In genomic region chr1:154855186-154855585, GRCh38 we compare ENCODE assay signal across 20 cellular contexts. TPM values are rescaled to one million over a fixed set of nuclear protein-coding genes. Genes with fewer than 3 reads are reported as not detected.
DNase-seq lines count a peak whose midpoint lies in the region; ATAC-seq and TF ChIP-seq lines count a peak whose summit lies in the region.
"Had no signal": no experiment of that assay in that cellular context is flagged by ENCODE, and none has a peak within 500 bp of the region (broad histone marks: within the 10 kb centered on the region; RNA-seq: fewer than 3 reads in every experiment).

No MANE protein-coding gene starts in this region.

- no peak overlapping the region for H2BK120ac ChIP-seq in IMR-90 (ENCODE audit: low read depth, low read length)

- no peak overlapping the region for H2BK20ac ChIP-seq in IMR-90 (ENCODE audit: low read depth, low read length)

- H3K9me3 ChIP-seq in IMR-90 (ENCODE audit: control insufficient read depth, insufficient read depth, low read length) (no peaks in the 10 kb centered on the region), OCI-LY7 (ENCODE audit: low read length) (no peaks in the 10 kb centered on the region)
- H3K9me3 ChIP-seq: SJCRH30 had no signal

- no peak overlapping the region for H2BK5ac ChIP-seq in IMR-90 (ENCODE audit: low read depth, low read length, poor library complexity, severe bottlenecking)

- peaks cover 20% of the 10 kb centered on the region for H3K4me1 Mint-ChIP-seq in activated T-helper 17 cell treated with anti-CD3 and anti-CD28 coated beads, Interleukin-2, amount 50 U/mL, for 72 hours
- H3K4me1 Mint-ChIP-seq in T-helper 2 cell treated with Interferon-gamma antibody and Interleukin-4, amounts not matched to agents 5 μg/mL and 100 μg/mL, for 36 hours (ENCODE audit: low read depth): peaks cover 3% of the 10 kb centered on the region
- H3K4me1 Mint-ChIP-seq: CD4-positive, alpha-beta memory T cell had no signal

- H3K4ac ChIP-seq in IMR-90 (ENCODE audit: low read depth, low read length): no peak overlapping the region

- no peak overlapping the region for H3K4me3 ChIP-seq in IMR-90 (ENCODE audit: insufficient read depth, low read depth, low read length)
- H3K4me3 ChIP-seq in OCI-LY7 (ENCODE audit: low read depth, low read length, poor library complexity, severe bottlenecking): no peak overlapping the region
- no peak overlapping the region for H3K4me3 ChIP-seq in epithelial cell of esophagus (ENCODE audit: low read length)
- H3K4me3 ChIP-seq: K562, SJCRH30 had no signal

- H3K79me1 ChIP-seq in IMR-90 (ENCODE audit: low read depth in 1 of 2, low read length in 2 of 2): no peaks in the 10 kb centered on the region

- no peak overlapping the region for H3K18ac ChIP-seq in IMR-90 (ENCODE audit: low read depth, low read length)

- H3K27ac ChIP-seq in IMR-90 (ENCODE audit: insufficient read depth, low read length) (no peak overlapping the region), OCI-LY7 (ENCODE audit: low read depth, low read length, poor library complexity, severe bottlenecking) (no peak overlapping the region)

- H3K9me2 ChIP-seq in OCI-LY7 (ENCODE audit: insufficient read depth, low read length): no peaks in the 10 kb centered on the region

- TF ChIP-seq CTCF in IMR-90 (conservative IDR thresholded peaks at IDR 0.05; ENCODE audit: low read depth, low read length) (no peak), OCI-LY7 (conservative IDR thresholded peaks at IDR 0.05; ENCODE audit: low read length) (no peak), epithelial cell of esophagus (IDR thresholded peaks at IDR 0.05; ENCODE audit: insufficient read depth, low read depth, low read length, missing control alignments) (no peak)

- no peak overlapping the region for H3K14ac ChIP-seq in IMR-90 (replicated peaks; ENCODE audit: low read depth, low read length)

- CTCF ChIA-PET in IMR-90 (lab: Yijun Ruan, JAX): no interaction called here
- CTCF ChIA-PET in OCI-LY7 (lab: Charles Lee; ENCODE audit: unreplicated experiment): interaction anchor here (1.0 kb wide), 1 partner anchor 24 kb away, joined by 5 read pairs; no protein-coding TSS in a partner anchor

- H3K23ac ChIP-seq in IMR-90 (ENCODE audit: low read depth, low read length): no peak overlapping the region

- H3K27ac Mint-ChIP-seq in activated T-helper 17 cell treated with anti-CD3 and anti-CD28 coated beads, Interleukin-2, amount 50 U/mL, for 72 hours: no peak overlapping the region
- H3K27ac Mint-ChIP-seq in T-helper 2 cell treated with Interferon-gamma antibody and Interleukin-4, amounts not matched to agents 5 μg/mL and 100 μg/mL, for 36 hours: no peak overlapping the region
- H3K27ac Mint-ChIP-seq: CD4-positive, alpha-beta memory T cell had no signal

- H4K5ac ChIP-seq in IMR-90 (ENCODE audit: low read depth, low read length): no peak overlapping the region

- no peak overlapping the region for H3K4me3 Mint-ChIP-seq in activated T-helper 17 cell treated with anti-CD3 and anti-CD28 coated beads, Interleukin-2, amount 50 U/mL, for 72 hours
- H3K4me3 Mint-ChIP-seq in T-helper 2 cell treated with Interferon-gamma antibody and Interleukin-4, amounts not matched to agents 5 μg/mL and 100 μg/mL, for 36 hours: no peak overlapping the region
- H3K4me3 Mint-ChIP-seq: CD4-positive, alpha-beta memory T cell had no signal

- H3K4me1 ChIP-seq in IMR-90 (ENCODE audit: control insufficient read depth, insufficient read depth, low read length): no peaks in the 10 kb centered on the region
- H3K4me1 ChIP-seq in OCI-LY7 (ENCODE audit: insufficient read depth, low read length, poor library complexity, severe bottlenecking): peaks cover 48% of the 10 kb centered on the region

- H3K9ac ChIP-seq in IMR-90 (ENCODE audit: low read depth, low read length): no peak overlapping the region

- dilution Hi-C loops in IMR-90 (cut with HindIII; ENCODE audit: low sequenced_read_pairs, unreplicated experiment): no loop called here

- H3K36me3 ChIP-seq in IMR-90 (ENCODE audit: control insufficient read depth, insufficient read depth, low read length) (no peaks in the 10 kb centered on the region), OCI-LY7 (ENCODE audit: insufficient read depth, low read length) (peaks cover 18% of the 10 kb centered on the region; the same call in 1 of the 2 replicates)

- H3K9me3 Mint-ChIP-seq in activated T-helper 17 cell treated with anti-CD3 and anti-CD28 coated beads, Interleukin-2, amount 50 U/mL, for 72 hours: no peaks in the 10 kb centered on the region
- H3K9me3 Mint-ChIP-seq in T-helper 2 cell treated with Interferon-gamma antibody and Interleukin-4, amounts not matched to agents 5 μg/mL and 100 μg/mL, for 36 hours: no peaks in the 10 kb centered on the region
- H3K9me3 Mint-ChIP-seq: CD4-positive, alpha-beta memory T cell had no signal

- H3K4me2 ChIP-seq in IMR-90 (ENCODE audit: low read depth, low read length) (no peak overlapping the region), OCI-LY7 (ENCODE audit: low read length) (peak overlapping the region; percentile 85; the same call in 1 of the 2 replicates)

- no peak overlapping the region for H4K8ac ChIP-seq in IMR-90 (ENCODE audit: low read depth in 2 of 2, low read length in 2 of 2)

- peaks cover 3% of the 10 kb centered on the region; the same call in 1 of the 2 replicates for H3K9me1 ChIP-seq in IMR-90 (ENCODE audit: insufficient read depth, low read length)

- H2AFZ ChIP-seq in IMR-90 (replicated peaks; ENCODE audit: low read length, poor library complexity): no peak overlapping the region
- H2AFZ ChIP-seq in OCI-LY7 (ENCODE audit: low read length): no peak overlapping the region

- peaks cover 24% of the 10 kb centered on the region for H3K27me3 ChIP-seq in IMR-90 (ENCODE audit: control insufficient read depth, insufficient read depth, low read length)
- H3K27me3 ChIP-seq: SJCRH30 had no signal

- H3K79me2 ChIP-seq in OCI-LY7 (ENCODE audit: insufficient read depth, low read depth, low read length): peaks cover 60% of the 10 kb centered on the region; the same call in 1 of the 2 replicates

- in situ Hi-C loops in IMR-90 (cut with MboI; ENCODE audit: low sequenced_read_pairs): no loop called here

- H4K20me1 ChIP-seq in IMR-90 (ENCODE audit: insufficient read depth, low read length): no peaks in the 10 kb centered on the region
- no peaks in the 10 kb centered on the region for H4K20me1 ChIP-seq in OCI-LY7 (ENCODE audit: insufficient read depth, low read length)

- ATAC-seq in IMR-90 (ENCODE audit: low read depth): no peak
- no peak for ATAC-seq in activated T-helper 17 cell treated with anti-CD3 and anti-CD28 coated beads, Interleukin-2, amount 50 U/mL, for 72 hours (replicated peaks)
- ATAC-seq: HepG2, K562 had no signal

- no peak overlapping the region for H2AK9ac ChIP-seq in IMR-90 (replicated peaks; ENCODE audit: low read depth, low read length, poor library complexity)

- no peak for TF ChIP-seq POLR2A in IMR-90 (IDR thresholded peaks at IDR 0.05; ENCODE audit: low read depth, low read length)

- no peaks in the 10 kb centered on the region for H3K36me3 Mint-ChIP-seq in activated T-helper 17 cell treated with anti-CD3 and anti-CD28 coated beads, Interleukin-2, amount 50 U/mL, for 72 hours (ENCODE audit: low read depth)
- no peaks in the 10 kb centered on the region for H3K36me3 Mint-ChIP-seq in T-helper 2 cell treated with Interferon-gamma antibody and Interleukin-4, amounts not matched to agents 5 μg/mL and 100 μg/mL, for 36 hours (ENCODE audit: low read depth)
- H3K36me3 Mint-ChIP-seq: CD4-positive, alpha-beta memory T cell had no signal

- H2AK5ac ChIP-seq in IMR-90 (ENCODE audit: low read depth, low read length): no peak overlapping the region

- intact Hi-C loops in IMR-90 (cut with micrococcal nuclease) (no loop called here), OCI-LY7 (cut with micrococcal nuclease; ENCODE audit: unreplicated experiment) (no loop called here)

- POLR2A ChIA-PET in IMR-90 (lab: Charles Lee; ENCODE audit: unreplicated experiment) (no interaction called here), OCI-LY7 (lab: Charles Lee) (no interaction called here)

- H4K91ac ChIP-seq in IMR-90 (ENCODE audit: insufficient read depth, low read depth, low read length): no peak overlapping the region

- peaks cover 20% of the 10 kb centered on the region for H3K27me3 Mint-ChIP-seq in activated T-helper 17 cell treated with anti-CD3 and anti-CD28 coated beads, Interleukin-2, amount 50 U/mL, for 72 hours
- no peaks in the 10 kb centered on the region for H3K27me3 Mint-ChIP-seq in T-helper 2 cell treated with Interferon-gamma antibody and Interleukin-4, amounts not matched to agents 5 μg/mL and 100 μg/mL, for 36 hours (ENCODE audit: low read depth)

- no peak overlapping the region for H3K56ac ChIP-seq in IMR-90 (ENCODE audit: extremely low read depth, insufficient read depth, low read length)

- no peak for TF ChIP-seq RAD21 in IMR-90 (IDR thresholded peaks at IDR 0.05; ENCODE audit: low read length)

- DNase-seq in IMR-90: peak; percentile 31
- DNase-seq in OCI-LY7 (ENCODE audit: low spot score): no peak
- peak; percentile 50 for DNase-seq in epithelial cell of esophagus (ENCODE audit: low read depth)
- DNase-seq in activated CD8-positive, alpha-beta memory T cell treated with anti-CD3 and anti-CD28 coated beads for 24 hours: no peak
- DNase-seq in T-helper 2 cell treated with Interferon-gamma antibody and Interleukin-4, amounts not matched to agents 5 μg/mL and 100 μg/mL, for 36 hours (ENCODE audit: low spot score): no peak
- DNase-seq in dedifferentiated amniotic fluid mesenchymal stem cell (ENCODE audit: extremely low spot score): no peak
- DNase-seq: CD4-positive, alpha-beta memory T cell; DMS53; GDM1; H7; MV-4-11; NCI-H1105; NCI-H1436 treated with DMSO at 0.1 percent for 48 hours; NCI-H187 treated with DMSO at 0.1 percent for 48 hours; NCI-H510A; SJCRH30 had no signal

- H2BK15ac ChIP-seq in IMR-90 (ENCODE audit: low read depth, low read length): no peak overlapping the region

- BruUV-seq in IMR-90 (replicated peaks; lab: Mats Ljungman, UMichigan) (no TSS peak), OCI-LY7 (replicated peaks; lab: Mats Ljungman, UMichigan) (no TSS peak)

TF ChIP-seq in IMR-90, 13 proteins besides CTCF, POLR2A, EP300 and RAD21 (continues in another document):
- TF ChIP-seq MAZ (IDR thresholded peaks at IDR 0.05; ENCODE audit: borderline replicate concordance, low read depth, low read length): no peak
- TF ChIP-seq MXI1 (IDR thresholded peaks at IDR 0.05; ENCODE audit: borderline replicate concordance, low read depth, low read length): no peak
- TF ChIP-seq MAFK (IDR thresholded peaks at IDR 0.05; ENCODE audit: low read depth, low read length): no peak

RNA-seq across cellular contexts. Expression of gene KCNN3, which starts 14.9 kb away (rescaled TPM):
- total RNA-seq in IMR-90 (2012; rRNA removed) (not detected in 2 replicates), OCI-LY7 (2022) (44.5 and 50.8 TPM in 2 replicates)
- polyA plus RNA-seq in IMR-90 (2012; rRNA removed): 0.02 and 0.07 TPM in 2 replicates
- under 0.01 and 0.02 TPM in 2 replicates for polyA plus RNA-seq in IMR-90 (2012; cell fraction: cytosol; rRNA removed)
- polyA plus RNA-seq in IMR-90 (2012; cell fraction: nucleus; rRNA removed; ENCODE audit: low replicate concordance): 0.01 and 0.05 TPM in 2 replicates
- 11.4 and 14.8 TPM in 2 replicates for total RNA-seq in OCI-LY7 (2014; rRNA removed; shearing (Covaris generic))
- under 1 TPM; 0.11 to 0.37 TPM for total RNA-seq in activated T-helper 17 cell treated with anti-CD3 and anti-CD28 coated beads, Interleukin-2, amount 50 U/mL, for 72 hours
- total RNA-seq: HepG2, HT-29 had no signal
- polyA plus RNA-seq: CD4-positive, alpha-beta memory T cell; HepG2 had no signal

Comparison
In these comparisons a context has a peak if more than half of its experiments do, and no peak if none do; other contexts are left out.
1. DNase-seq: peak in IMR-90 (single experiment) and epithelial cell of esophagus (single experiment); none in OCI-LY7 (single experiment), activated CD8-positive, alpha-beta memory T cell treated with anti-CD3 and anti-CD28 coated beads for 24 hours (single experiment), T-helper 2 cell treated with Interferon-gamma antibody and Interleukin-4, amounts not matched to agents 5 μg/mL and 100 μg/mL, for 36 hours (single experiment) and dedifferentiated amniotic fluid mesenchymal stem cell (single experiment).
2. RNA of gene KCNN3, which starts 14.9 kb away (total RNA-seq): 11.4 to 50.8 TPM in OCI-LY7; 0.11 to 0.37 TPM in activated T-helper 17 cell treated with anti-CD3 and anti-CD28 coated beads, Interleukin-2, amount 50 U/mL, for 72 hours and not detected in IMR-90; every median in the first group is over 4 times any median in the second.